ENCODE assay signal across 22 cellular contexts in genomic region chr22:40919446-40919845, GRCh38. TPM values are rescaled to one million over a fixed set of nuclear protein-coding genes. Genes with fewer than 3 reads are reported as not detected.
"Had no signal": no experiment of that assay in that cellular context is flagged by ENCODE, and none has a peak within 500 bp of the region (broad histone marks: within the 10 kb centered on the region; RNA-seq: fewer than 3 reads in every experiment).

No MANE protein-coding gene starts in this region.

- H3K27ac ChIP-seq: body of pancreas, esophagus muscularis mucosa, transverse colon, WERI-Rb-1 had no signal

- H3K4me3 ChIP-seq: body of pancreas, esophagus muscularis mucosa, lung, transverse colon had no signal

- ATAC-seq: activated naive CD4-positive, alpha-beta T cell treated with anti-CD3 and anti-CD28 coated beads, Interleukin-2, amount 50 U/mL, for 72 hours; activated T-cell treated with anti-CD3 and anti-CD28 coated beads, Interleukin-2, amount 50 U/mL, for 72 hours; body of pancreas; sciatic nerve had no signal

- FAIRE-seq: endothelial cell of umbilical vein had no signal

- H3K27me3 ChIP-seq: body of pancreas, esophagus muscularis mucosa, transverse colon had no signal

- H3K9me3 ChIP-seq: body of pancreas, esophagus muscularis mucosa, transverse colon had no signal

- DNase-seq: activated CD4-positive, alpha-beta T cell treated with anti-CD3 and anti-CD28 coated beads for 1 hour; activated gamma-delta T cell; activated T-cell treated with anti-CD3 and anti-CD28 coated beads, Interleukin-2, amount 50 U/mL, for 72 hours; amniotic stem cell; body of pancreas; dermis blood vessel endothelial cell; effector memory CD4-positive, alpha-beta T cell; foreskin melanocyte; hypothalamus; islet precursor cell; stimulated activated naive CD4-positive, alpha-beta T cell; T-helper 2 cell; transverse colon; WERI-Rb-1 had no signal

RNA-seq across cellular contexts. Expression of gene DNAJB7, which starts 57.5 kb away (rescaled TPM):
- total RNA-seq: activated CD8-positive, alpha-beta memory T cell treated with anti-CD3 and anti-CD28 coated beads for 36 hours; activated naive CD4-positive, alpha-beta T cell treated with anti-CD3 and anti-CD28 coated beads, Interleukin-2, amount 50 U/mL, for 72 hours; activated T-cell treated with anti-CD3 and anti-CD28 coated beads, Interleukin-2, amount 50 U/mL, for 72 hours; body of pancreas; cardiac septum; dermis blood vessel endothelial cell; endothelial cell of umbilical vein; esophagus muscularis mucosa; lung; sciatic nerve; subcutaneous adipose tissue had no signal
- polyA plus RNA-seq: endothelial cell of umbilical vein, lung had no signal
